1 cellular context compared by ENCODE assay signal in genomic region chr4:94546949-94547348, GRCh38.
TF ChIP-seq lines count a peak whose summit lies in the region.

No MANE protein-coding gene starts in this region.

TF ChIP-seq in HCT116, 20 proteins besides CTCF, POLR2A, EP300 and RAD21 (continued from another document):
- TF ChIP-seq MAX (IDR thresholded peaks at IDR 0.05) (no peak), ATF3 (IDR thresholded peaks at IDR 0.05) (no peak), CBX3 (IDR thresholded peaks at IDR 0.05; ENCODE audit: low read depth) (no peak), SRF (IDR thresholded peaks at IDR 0.05; ENCODE audit: low read depth) (no peak), SIN3A (IDR thresholded peaks at IDR 0.05; ENCODE audit: low read depth) (no peak), ZFX (IDR thresholded peaks at IDR 0.05) (no peak), ZBTB33 (IDR thresholded peaks at IDR 0.05; ENCODE audit: extremely low read depth, insufficient replicate concordance, low read length) (no peak)
TF ChIP-seq in HCT116: peak in this region for 0.
